In genomic region chr3:42880601-42881451, GRCh38 we compare ENCODE assay signal across 8 cellular contexts. TPM values are rescaled to one million over a fixed set of nuclear protein-coding genes. Genes with fewer than 3 reads are reported as not detected.
DNase-seq lines count a peak whose midpoint lies in the region; ATAC-seq lines count a peak whose summit lies in the region.

No MANE protein-coding gene starts in this region.

- CTCF ChIA-PET in activated CD8-positive, alpha-beta memory T cell treated with anti-CD3 and anti-CD28 coated beads, Interleukin-2, amount 10 ng/mL, durations not matched to agents 7 days and 5 days (lab: Charles Lee): interaction anchor here (0.8 to 2.6 kb wide), 8 partner anchors 12 to 136 kb away, joined by 3 to 27 read pairs (median 4); no protein-coding TSS in a partner anchor

- H3K9me3 Mint-ChIP-seq in activated CD8-positive, alpha-beta memory T cell treated with anti-CD3 and anti-CD28 coated beads, Interleukin-2, amount 10 ng/mL, durations not matched to agents 7 days and 5 days (ENCODE audit: low read depth): no peaks in the 10 kb centered on the region

- peaks cover 20% of the 10 kb centered on the region for H3K27me3 Mint-ChIP-seq in activated CD8-positive, alpha-beta memory T cell treated with anti-CD3 and anti-CD28 coated beads, Interleukin-2, amount 10 ng/mL, durations not matched to agents 7 days and 5 days

- peak; percentile 93 for ATAC-seq in GM19452 (IDR thresholded peaks at IDR 0.05; ENCODE audit: unreplicated experiment)
- peak; percentile 97 for ATAC-seq in HG03571 (IDR thresholded peaks at IDR 0.05; ENCODE audit: unreplicated experiment)
- peak; percentile 99 for ATAC-seq in activated CD8-positive, alpha-beta memory T cell treated with anti-CD3 and anti-CD28 coated beads, Interleukin-2, amount 10 ng/mL, durations not matched to agents 7 days and 5 days

- no peaks in the 10 kb centered on the region for H3K36me3 Mint-ChIP-seq in activated CD8-positive, alpha-beta memory T cell treated with anti-CD3 and anti-CD28 coated beads, Interleukin-2, amount 10 ng/mL, durations not matched to agents 7 days and 5 days

- peak overlapping the region; percentile 92 for H3K27ac Mint-ChIP-seq in activated CD8-positive, alpha-beta memory T cell treated with anti-CD3 and anti-CD28 coated beads, Interleukin-2, amount 10 ng/mL, durations not matched to agents 7 days and 5 days

- peak overlapping the region; percentile 78 for H3K4me3 Mint-ChIP-seq in activated CD8-positive, alpha-beta memory T cell treated with anti-CD3 and anti-CD28 coated beads, Interleukin-2, amount 10 ng/mL, durations not matched to agents 7 days and 5 days

- H3K4me1 Mint-ChIP-seq in activated CD8-positive, alpha-beta memory T cell treated with anti-CD3 and anti-CD28 coated beads, Interleukin-2, amount 10 ng/mL, durations not matched to agents 7 days and 5 days: peaks cover 6% of the 10 kb centered on the region

- DNase-seq in CMK (ENCODE audit: low read depth) (peak; percentile 84), epidermal melanocyte (ENCODE audit: insufficient read length, low spot score) (peak; percentile 83), middle frontal gyrus (ENCODE audit: extremely low spot score, low spot score) (peak; percentile 58)
- DNase-seq in NK-92 treated with Interleukin-12 subunit alpha and Interleukin-12 subunit beta, amount 100 ng/mL, for 24 hours (lab: John Stamatoyannopoulos, UW): peak; percentile 78
- peak; percentile 95 for DNase-seq in activated CD8-positive, alpha-beta memory T cell treated with anti-CD3 and anti-CD28 coated beads, Interleukin-2, amount 10 ng/mL, durations not matched to agents 7 days and 5 days
- peak; percentile 79 to 82 for DNase-seq in stimulated activated CD8-positive, alpha-beta memory T cell treated with anti-CD3 and anti-CD28 coated beads, Interleukin-15, amount 100 ng/mL, for 48 hours (ENCODE audit: low read depth in 2 of 2)

RNA-seq across cellular contexts. Expression of gene CYP8B1, which starts 5.1 kb away (rescaled TPM):
- total RNA-seq in activated CD8-positive, alpha-beta memory T cell treated with anti-CD3 and anti-CD28 coated beads, Interleukin-2, amount 10 ng/mL, durations not matched to agents 7 days and 5 days: not detected

RNA-seq across cellular contexts. Expression of gene ZNF662, which starts 25.1 kb away (rescaled TPM):
- under 1 TPM in 1 of 2 experiments, not detected in 1; 0.47 TPM for total RNA-seq in activated CD8-positive, alpha-beta memory T cell treated with anti-CD3 and anti-CD28 coated beads, Interleukin-2, amount 10 ng/mL, durations not matched to agents 7 days and 5 days

Comparison
In these comparisons a context has a peak if more than half of its experiments do, and no peak if none do; other contexts are left out.
1. Peak in every context shown above with its lines: DNase-seq and ATAC-seq.